21 cellular contexts compared by ENCODE assay signal in genomic region chr7:133190172-133190528, GRCh38.
DNase-seq lines count a peak whose midpoint lies in the region; ATAC-seq, FAIRE-seq and TF ChIP-seq lines count a peak whose summit lies in the region.
"Had no signal": no experiment of that assay in that cellular context is flagged by ENCODE, and none has a peak within 500 bp of the region (broad histone marks: within the 10 kb centered on the region; RNA-seq: fewer than 3 reads in every experiment).

No MANE protein-coding gene starts in this region.

- POLR2A ChIA-PET in HEK293 (lab: Yijun Ruan, JAX), result no interaction called here
- POLR2A ChIA-PET in WTC11 (lab: Charles Lee), result no interaction called here
- POLR2A ChIA-PET in H1 (lab: Charles Lee; ENCODE audit: partially characterized antibody), result no interaction called here

- no peak overlapping the region for H2AFZ ChIP-seq in H1 (ENCODE audit: low read length)

- no peaks in the 10 kb centered on the region for H3K36me3 ChIP-seq in HEK293 (ENCODE audit: control insufficient read depth in 2 of 2, insufficient read depth in 1 of 2, low read length in 2 of 2)
- H3K36me3 ChIP-seq in H1 (ENCODE audit: control insufficient read depth in 2 of 4, insufficient read depth in 4 of 4, low read length in 3 of 4), result no peaks in the 10 kb centered on the region
- H3K36me3 ChIP-seq: BLaER1 treated with 17β-estradiol and CSF1 and Interleukin-3, amounts not matched to agents 10 nM and 100 nM had no signal

- TF ChIP-seq RAD21 in H1 (IDR thresholded peaks at IDR 0.05 in 1 of 2, conservative IDR thresholded peaks at IDR 0.05 in 1 of 2; ENCODE audit: low read depth in 2 of 2, low read length in 2 of 2), result no peak

- no peaks in the 10 kb centered on the region for H3K36me3 Mint-ChIP-seq in WTC11
- H3K36me3 Mint-ChIP-seq in activated naive CD4-positive, alpha-beta T cell treated with anti-CD3 and anti-CD28 coated beads, Interleukin-2, amount 10 ng/mL, durations not matched to agents 7 days and 5 days, result no peaks in the 10 kb centered on the region
- H3K36me3 Mint-ChIP-seq: CD8-positive, alpha-beta T cell had no signal

- ATAC-seq in WTC11, result no peak
- ATAC-seq: A549; CD8-positive, alpha-beta T cell had no signal

- 0 out of 2 replicates have a peak overlapping the region, but pooled peaks have one; percentile 32 for H2BK15ac ChIP-seq in H1 (ENCODE audit: low read length)

- no peaks in the 10 kb centered on the region for H3K79me1 ChIP-seq in H1 (ENCODE audit: low read depth, low read length)

- H2BK5ac ChIP-seq in H1 (ENCODE audit: low read depth, low read length), result no peak overlapping the region

- H3K4me3 ChIP-seq in HEK293 (ENCODE audit: low read depth, low read length) (no peak overlapping the region), H1 (ENCODE audit: extremely low read depth in 1 of 4, insufficient read depth in 2 of 4, low read depth in 3 of 4, low read length in 4 of 4) (no peak overlapping the region)
- H3K4me3 ChIP-seq: A549; BLaER1 treated with 17β-estradiol and CSF1 and Interleukin-3, amounts not matched to agents 10 nM and 100 nM had no signal

- H3K18ac ChIP-seq in H1 (ENCODE audit: extremely low read depth, low read length), result no peak overlapping the region

- no peaks in the 10 kb centered on the region for H3K9me3 Mint-ChIP-seq in WTC11
- no peaks in the 10 kb centered on the region for H3K9me3 Mint-ChIP-seq in activated naive CD4-positive, alpha-beta T cell treated with anti-CD3 and anti-CD28 coated beads, Interleukin-2, amount 10 ng/mL, durations not matched to agents 7 days and 5 days
- H3K9me3 Mint-ChIP-seq: CD4-positive, alpha-beta T cell; CD8-positive, alpha-beta T cell had no signal

- H3K4me3 Mint-ChIP-seq in WTC11, result no peak overlapping the region
- no peak overlapping the region for H3K4me3 Mint-ChIP-seq in activated naive CD4-positive, alpha-beta T cell treated with anti-CD3 and anti-CD28 coated beads, Interleukin-2, amount 10 ng/mL, durations not matched to agents 7 days and 5 days
- H3K4me3 Mint-ChIP-seq: B cell; CD4-positive, alpha-beta T cell; CD8-positive, alpha-beta T cell had no signal

- TF ChIP-seq POLR2A in H1 (IDR thresholded peaks at IDR 0.05; ENCODE audit: control extremely low read depth in 1 of 2, low read depth in 2 of 2, low read length in 2 of 2), result no peak

- no peak overlapping the region for H3K14ac ChIP-seq in H1 (ENCODE audit: insufficient read length)

- H3K4me2 ChIP-seq in H1 (ENCODE audit: insufficient read depth in 1 of 2, low read depth in 2 of 2, low read length in 2 of 2), result no peak overlapping the region
- H3K4me2 ChIP-seq: A549; BLaER1 treated with 17β-estradiol and CSF1 and Interleukin-3, amounts not matched to agents 10 nM and 100 nM had no signal

- H4K8ac ChIP-seq in H1 (ENCODE audit: extremely low read depth, insufficient read depth, low read length), result no peak overlapping the region

- H3K27ac Mint-ChIP-seq in WTC11, result no peak overlapping the region
- H3K27ac Mint-ChIP-seq in activated naive CD4-positive, alpha-beta T cell treated with anti-CD3 and anti-CD28 coated beads, Interleukin-2, amount 10 ng/mL, durations not matched to agents 7 days and 5 days, result no peak overlapping the region
- H3K27ac Mint-ChIP-seq: B cell; CD4-positive, alpha-beta T cell; CD8-positive, alpha-beta T cell had no signal

- H3K23ac ChIP-seq in H1 (ENCODE audit: insufficient read length), result no peak overlapping the region

- H3K9me3 ChIP-seq in HEK293 (ENCODE audit: control insufficient read depth, insufficient read depth, low read depth, low read length), result no peaks in the 10 kb centered on the region
- no peaks in the 10 kb centered on the region for H3K9me3 ChIP-seq in H1 (ENCODE audit: insufficient read depth in 2 of 2, low read depth in 1 of 2, low read length in 1 of 2)
- H3K9me3 ChIP-seq: A549, Caco-2 had no signal

- H3K79me2 ChIP-seq in H1 (ENCODE audit: control insufficient read depth in 1 of 2, insufficient read depth in 2 of 2, low read length in 2 of 2), result no peaks in the 10 kb centered on the region

- H3K4me1 Mint-ChIP-seq in WTC11, result peaks cover 29% of the 10 kb centered on the region
- H3K4me1 Mint-ChIP-seq in activated naive CD4-positive, alpha-beta T cell treated with anti-CD3 and anti-CD28 coated beads, Interleukin-2, amount 10 ng/mL, durations not matched to agents 7 days and 5 days, result no peaks in the 10 kb centered on the region
- H3K4me1 Mint-ChIP-seq: B cell had no signal

- H2BK12ac ChIP-seq in H1 (ENCODE audit: low read depth, low read length), result no peak overlapping the region

- H3K4me1 ChIP-seq in HEK293 (ENCODE audit: control insufficient read depth, insufficient read depth, low read length), result no peaks in the 10 kb centered on the region
- H3K4me1 ChIP-seq in H1 (replicated peaks in 1 of 4; ENCODE audit: control insufficient read depth in 3 of 4, insufficient read depth in 4 of 4, low read length in 3 of 4), result peaks cover 0 to 11% (median 5%) of the 10 kb centered on the region in 4 experiments; a peak in 5 of 7 replicates
- H3K4me1 ChIP-seq: A549; BLaER1 treated with 17β-estradiol and CSF1 and Interleukin-3, amounts not matched to agents 10 nM and 100 nM; Caco-2 had no signal

- no peak overlapping the region for H4K91ac ChIP-seq in H1 (replicated peaks; ENCODE audit: insufficient read length, low read length)

- no peaks in the 10 kb centered on the region; the same call in 1 of the 2 replicates for H3K23me2 ChIP-seq in H1 (ENCODE audit: low read depth, low read length)

- H2BK20ac ChIP-seq in H1 (ENCODE audit: low read length), result no peak overlapping the region

- no peak overlapping the region for H3K4ac ChIP-seq in H1 (replicated peaks; ENCODE audit: insufficient read length, low read depth, low read length)

- 86% methylated on average over 2 of the region's 2 CpGs; no CpG with 5 or more reads in 1 of the 2 experiments for WGBS in H1 (ENCODE audit: extremely low coverage in 1 of 2, insufficient coverage in 1 of 2, insufficient read length in 1 of 2, insufficient replicate concordance in 2 of 2, low coverage in 1 of 2, low lambda C conversion rate in 2 of 2, missing lambda C conversion rate in 1 of 2), 2 experiments

- CTCF ChIA-PET in HEK293 (lab: Yijun Ruan, JAX), result no interaction called here
- CTCF ChIA-PET in WTC11 (lab: Charles Lee), result no interaction called here
- CTCF ChIA-PET in H1 (lab: Charles Lee; ENCODE audit: partially characterized antibody), result interaction anchor here (0.6 to 1.4 kb wide), 2 partner anchors 16 to 398 kb away, joined by 3 to 4 read pairs; no protein-coding TSS in a partner anchor
- CTCF ChIA-PET in activated naive CD4-positive, alpha-beta T cell treated with anti-CD3 and anti-CD28 coated beads, Interleukin-2, amount 10 ng/mL, durations not matched to agents 7 days and 5 days (lab: Charles Lee), result no interaction called here

- no peaks in the 10 kb centered on the region for H3K27me3 ChIP-seq in H1 (replicated peaks in 1 of 4; ENCODE audit: control insufficient read depth in 3 of 4, extremely low read depth in 1 of 4, insufficient read depth in 3 of 4, low read length in 3 of 4)
- H3K27me3 ChIP-seq: BLaER1 treated with 17β-estradiol and CSF1 and Interleukin-3, amounts not matched to agents 10 nM and 100 nM had no signal

- H2AK5ac ChIP-seq in H1 (ENCODE audit: low read depth, low read length), result no peak overlapping the region

- TF ChIP-seq CTCF in HEK293 (tag by site-specific recombination; IDR thresholded peaks at IDR 0.05), result no peak
- TF ChIP-seq CTCF in WTC11 (IDR thresholded peaks at IDR 0.05), result no peak
- TF ChIP-seq CTCF in H1 (IDR thresholded peaks at IDR 0.05; ENCODE audit: control extremely low read depth in 1 of 3, insufficient read depth in 1 of 3, low read depth in 1 of 3, low read length in 3 of 3), result no peak

- FAIRE-seq in H1 (lab: Jason Lieb, UNC), result no peak
- FAIRE-seq: A549, D721Med, G401.6, GM12891, GM19239 had no signal

- no peaks in the 10 kb centered on the region for H4K20me1 ChIP-seq in H1 (replicated peaks in 1 of 2; ENCODE audit: control insufficient read depth in 1 of 2, insufficient read depth in 2 of 2, low read length in 2 of 2)
- H4K20me1 ChIP-seq: BLaER1 treated with 17β-estradiol and CSF1 and Interleukin-3, amounts not matched to agents 10 nM and 100 nM had no signal

- no peak for TF ChIP-seq EP300 in H1 (IDR thresholded peaks at IDR 0.05; ENCODE audit: borderline replicate concordance in 1 of 2, low read depth in 2 of 2, low read length in 2 of 2)

- no peak overlapping the region for H3K27ac ChIP-seq in HEK293 (ENCODE audit: extremely low read depth, low read depth, low read length)
- no peak overlapping the region for H3K27ac ChIP-seq in H1 (ENCODE audit: low read depth, low read length)
- H3K27ac ChIP-seq: 22Rv1; A549; BLaER1 treated with 17β-estradiol and CSF1 and Interleukin-3, amounts not matched to agents 10 nM and 100 nM; C4-2B had no signal

- no peak overlapping the region for H2BK120ac ChIP-seq in H1 (replicated peaks; ENCODE audit: low read depth, low read length)

- no peaks in the 10 kb centered on the region; the same call in none of the 2 replicates for H3K27me3 Mint-ChIP-seq in WTC11 (ENCODE audit: low read depth)
- peaks cover 4% of the 10 kb centered on the region for H3K27me3 Mint-ChIP-seq in activated naive CD4-positive, alpha-beta T cell treated with anti-CD3 and anti-CD28 coated beads, Interleukin-2, amount 10 ng/mL, durations not matched to agents 7 days and 5 days

- H3K9ac ChIP-seq in H1 (replicated peaks in 1 of 4; ENCODE audit: extremely low read depth in 1 of 4, low read depth in 3 of 4, low read length in 3 of 4), result no peak overlapping the region
- H3K9ac ChIP-seq: BLaER1 treated with 17β-estradiol and CSF1 and Interleukin-3, amounts not matched to agents 10 nM and 100 nM had no signal

- H3K56ac ChIP-seq in H1 (replicated peaks; ENCODE audit: insufficient read length, low read depth, low read length), result no peak overlapping the region

- DNase-seq in WTC11 (ENCODE audit: low spot score) (no peak), H1 (ENCODE audit: low read depth in 1 of 2, low spot score in 2 of 2) (no peak), SKM-1 treated with dmso at 0.1 percent for 144 hours (lab: John Stamatoyannopoulos, UW; ENCODE audit: unreplicated experiment) (no peak)
- no peak for DNase-seq in activated naive CD4-positive, alpha-beta T cell treated with anti-CD3 and anti-CD28 coated beads, Interleukin-2, amount 10 ng/mL, durations not matched to agents 7 days and 5 days
- DNase-seq: AML-193; Caco-2; Calu3; CD4-positive, alpha-beta T cell; CD8-positive, alpha-beta T cell; DMS79 treated with DMSO at 0.1 percent for 48 hours; GF-D8 had no signal

- H4K5ac ChIP-seq in H1 (ENCODE audit: insufficient read length, low read depth, low read length), result no peak overlapping the region

TF ChIP-seq in HEK293, 187 proteins besides CTCF, POLR2A, EP300 and RAD21:
- peak; percentile 63; the same call in 1 of the 2 replicates for TF ChIP-seq ZNF121 (tag by site-specific recombination; IDR thresholded peaks at IDR 0.05)
- no peak for TF ChIP-seq SETDB1 (IDR thresholded peaks at IDR 0.05; ENCODE audit: insufficient read length, low read length)

TF ChIP-seq in WTC11, 78 proteins besides CTCF, POLR2A, EP300 and RAD21 (continues in another document):
- TF ChIP-seq NR3C1 (CRISPR knock-in tag; conservative IDR thresholded peaks at IDR 0.05; ENCODE audit: low read depth), result no peak

TF ChIP-seq in H1, 55 proteins besides CTCF, POLR2A, EP300 and RAD21 (continues in another document):
- no peak for TF ChIP-seq POU5F1 (IDR thresholded peaks at IDR 0.05; ENCODE audit: low read depth, low read length)
- no peak for TF ChIP-seq CBX8 (IDR thresholded peaks at IDR 0.05; ENCODE audit: borderline replicate concordance, low read depth, low read length)
- TF ChIP-seq JUND (IDR thresholded peaks at IDR 0.05; ENCODE audit: low read length), result no peak

Comparison
In these comparisons a context has a peak if more than half of its experiments do, and no peak if none do; other contexts are left out.
1. Of the 8 proteins assayed by ChIP-seq in both HEK293 and WTC11: peak only in HEK293: none; only in WTC11: none; in both: ZNF121; in neither: 7.